In the genomic region with DNA sequence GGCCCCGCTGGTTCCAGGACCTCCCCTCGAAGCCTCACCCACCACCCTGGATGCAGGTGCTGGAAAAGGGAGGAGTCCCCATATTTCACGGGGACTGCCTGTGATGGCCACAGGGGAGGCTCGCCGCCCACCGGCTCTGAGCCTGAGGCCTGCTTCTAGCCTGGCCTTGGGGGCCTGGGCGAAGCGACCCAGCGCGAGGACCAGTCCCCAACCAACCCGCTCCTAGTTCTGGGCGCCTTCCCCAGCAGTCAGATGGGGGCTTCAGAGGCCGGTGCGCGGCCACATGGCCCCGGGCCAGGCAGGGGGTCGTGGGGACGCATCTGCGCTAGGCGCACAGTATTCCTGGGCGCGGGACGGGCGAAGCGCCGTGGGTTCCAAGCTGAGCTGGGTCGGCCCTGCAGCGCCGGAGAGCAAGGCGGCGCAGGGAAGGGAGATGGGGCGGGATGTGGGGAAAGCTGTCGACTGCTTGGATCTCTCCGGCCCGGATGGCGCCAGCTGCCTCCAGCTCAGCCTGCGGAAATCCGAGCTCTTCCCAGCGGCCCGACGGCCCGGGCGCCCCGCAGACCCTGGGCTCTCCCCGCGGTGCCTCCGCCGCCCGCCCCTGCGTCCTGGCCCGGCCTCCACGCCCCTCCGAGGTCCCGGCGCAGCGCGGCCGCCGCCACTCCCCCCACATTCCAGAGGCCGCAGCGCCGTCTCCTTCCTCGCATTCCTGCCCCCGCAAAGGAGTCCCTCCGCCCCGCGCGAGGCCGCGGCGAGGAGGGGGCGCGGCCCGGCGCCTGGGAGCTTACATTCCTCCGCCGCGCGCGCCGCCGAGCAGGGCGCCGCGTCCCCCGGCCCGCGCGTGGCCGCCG, we compare ENCODE assay signal across 8 cellular contexts. TPM values are rescaled to one million over a fixed set of nuclear protein-coding genes. Genes with fewer than 3 reads are reported as not detected.
A peak's percentile ranks its signal among the peaks of the same experiment; 100 is the strongest.
DNase-seq lines count a peak whose midpoint lies in the region; ATAC-seq, FAIRE-seq and TF ChIP-seq lines count a peak whose summit lies in the region.

TSS of gene WTIP (plus strand) at position 788 of the 851 bp plus-strand sequence. CDS start 217 bp downstream, outside the sequence.

- H3K4me3 ChIP-seq in Peyer's patch: peak within 1 kb of the TSS; percentile 29 to 57 (median 50)
- peak within 1 kb of the TSS; percentile 59 for H3K4me3 ChIP-seq in epithelial cell of esophagus (ENCODE audit: low read length)
- H3K4me3 ChIP-seq in mucosa of descending colon: peak within 1 kb of the TSS; percentile 9
- H3K4me3 ChIP-seq in aorta (ENCODE audit: low read length in 2 of 2): peak within 1 kb of the TSS; percentile 95 to 98

- POLR2A ChIA-PET in GM10248 (lab: Yijun Ruan, JAX): no interaction called here

- TF ChIP-seq CTCF in Peyer's patch (IDR thresholded peaks at IDR 0.05) (no peak), epithelial cell of esophagus (IDR thresholded peaks at IDR 0.05; ENCODE audit: insufficient read depth, low read depth, low read length, missing control alignments) (no peak), mucosa of descending colon (IDR thresholded peaks at IDR 0.05) (no peak), GM10248 (IDR thresholded peaks at IDR 0.05; ENCODE audit: control extremely low read depth, extremely low read depth, low read depth, missing control alignments) (no peak)

- H3K4me1 ChIP-seq in Peyer's patch (peaks cover 0 to 13% (median 4%) of the 10 kb centered on the region in 4 donors), mucosa of descending colon (ENCODE audit: low read depth) (peaks cover 4% of the 10 kb centered on the region), aorta (ENCODE audit: control insufficient read depth in 1 of 2, insufficient read depth in 2 of 2, low read length in 2 of 2) (no peaks in the 10 kb centered on the region)

- H3K27me3 ChIP-seq in Peyer's patch (peaks cover 0 to 7% of the 10 kb centered on the region in 2 donors), aorta (ENCODE audit: control insufficient read depth in 1 of 2, insufficient read depth in 2 of 2, low read length in 1 of 2) (no peaks in the 10 kb centered on the region)

- intact Hi-C loops in mucosa of descending colon (cut with DNase I, micrococcal nuclease): no loop called here
- intact Hi-C loops in aorta (cut with DNase I): loop anchor here (5.0 kb wide), 2 partner anchors 49 to 54 kb away; partner anchors contain the start of gene UBA2 (in 1 of the 2)

- H3K36me3 ChIP-seq in Peyer's patch: no peaks in the 10 kb centered on the region
- H3K36me3 ChIP-seq in mucosa of descending colon (ENCODE audit: low read depth): no peaks in the 10 kb centered on the region
- no peaks in the 10 kb centered on the region for H3K36me3 ChIP-seq in aorta (ENCODE audit: control insufficient read depth in 1 of 2, insufficient read depth in 2 of 2, low read length in 1 of 2)

- WGBS in aorta, 2 donors: 2% methylated on average over 50 to 91 of the region's 91 CpGs

- FAIRE-seq in RCC 7860 (lab: Jason Lieb, UNC): no peak

- TF ChIP-seq POLR2A in Peyer's patch (IDR thresholded peaks at IDR 0.05): no peak

- ATAC-seq in mucosa of descending colon (peak; percentile 57), aorta (ENCODE audit: low FRiP score) (peak; percentile 91), GM21529 (IDR thresholded peaks at IDR 0.05; ENCODE audit: unreplicated experiment) (no peak)

- CTCF ChIA-PET in GM10248 (lab: Yijun Ruan, JAX): no interaction called here

- no peaks in the 10 kb centered on the region for H3K9me3 ChIP-seq in Peyer's patch
- no peaks in the 10 kb centered on the region for H3K9me3 ChIP-seq in mucosa of descending colon
- no peaks in the 10 kb centered on the region for H3K9me3 ChIP-seq in aorta (ENCODE audit: control insufficient read depth, low read length)

- DNase-seq in Daoy (ENCODE audit: low read depth) (peak; percentile 73), Peyer's patch (peak in 2 of 3 donors; percentile 58 to 60), epithelial cell of esophagus (ENCODE audit: low read depth) (peak; percentile 80), mucosa of descending colon (peak in 2 of 3 donors; percentile 32 to 59), aorta (peak; percentile 88 to 95), GM10248 (ENCODE audit: extremely low spot score) (no peak), RCC 7860 (ENCODE audit: low spot score) (no peak)

- peak within 1 kb of the TSS; percentile 40 to 85 (median 66) for H3K27ac ChIP-seq in Peyer's patch
- H3K27ac ChIP-seq in aorta (ENCODE audit: low read depth in 1 of 2, low read length in 2 of 2): peak within 1 kb of the TSS; percentile 85 to 90

RNA-seq across cellular contexts. Expression of gene WTIP, which starts in this region (rescaled TPM):
- total RNA-seq in Daoy (2014; rRNA removed; shearing (Covaris generic)): 0.83 and 8.3 TPM in 2 replicates
- 10 to 100 TPM in 1 of 4 donors, 1 to 10 TPM in 3; 1.2 to 18.2 (median 4.7) TPM for total RNA-seq in Peyer's patch
- 10 to 100 TPM in 1 of 3 donors, 1 to 10 TPM in 2; 1.5 to 12.3 (median 3.2) TPM for total RNA-seq in mucosa of descending colon
- total RNA-seq in aorta: 10 to 100 TPM; 74.0 to 89.3 TPM
- polyA plus RNA-seq in aorta: 10 to 100 TPM; 52.0 to 73.4 TPM

Comparison
In these comparisons a context has a peak if more than half of its experiments do, and no peak if none do; other contexts are left out.
1. DNase-seq: peak in Daoy (single experiment), Peyer's patch (2 of 3), epithelial cell of esophagus (single experiment), mucosa of descending colon (2 of 3) and aorta (2 of 2); none in GM10248 (single experiment) and RCC 7860 (single experiment).
2. H3K4me3 ChIP-seq: peak in every context shown above with its lines; median percentile 96 in aorta; 59 in epithelial cell of esophagus; 50 in Peyer's patch; 9 in mucosa of descending colon.
3. intact Hi-C loops: an anchor here in aorta (5.0 kb wide); none called in mucosa of descending colon.